1 cellular context compared by ENCODE assay signal in genomic region chr14:73713206-73713803, GRCh38.
TF ChIP-seq lines count a peak whose summit lies in the region.

No MANE protein-coding gene starts in this region.

TF ChIP-seq in WTC11, 78 proteins besides CTCF, POLR2A, EP300 and RAD21 (continued from another document):
- no peak for TF ChIP-seq SOX15 (CRISPR knock-in tag; IDR thresholded peaks at IDR 0.05)
- no peak for TF ChIP-seq NFE2L1 (CRISPR knock-in tag; IDR thresholded peaks at IDR 0.05)
- no peak for TF ChIP-seq ZNF423 (CRISPR knock-in tag; IDR thresholded peaks at IDR 0.05)
